ENCODE assay signal across 9 cellular contexts in genomic region chr20:17557675-17558006, GRCh38. TPM values are rescaled to one million over a fixed set of nuclear protein-coding genes. Genes with fewer than 3 reads are reported as not detected.
DNase-seq lines count a peak whose midpoint lies in the region; ATAC-seq and TF ChIP-seq lines count a peak whose summit lies in the region.
"Had no signal": no experiment of that assay in that cellular context is flagged by ENCODE, and none has a peak within 500 bp of the region (broad histone marks: within the 10 kb centered on the region; RNA-seq: fewer than 3 reads in every experiment).

No MANE protein-coding gene starts in this region.

- TF ChIP-seq CTCF in AG10803 (conservative IDR thresholded peaks at IDR 0.05; ENCODE audit: low read length) (no peak), choroid plexus epithelial cell (conservative IDR thresholded peaks at IDR 0.05; ENCODE audit: low read depth, low read length) (no peak)

- ATAC-seq in HG02973 (IDR thresholded peaks at IDR 0.05; ENCODE audit: unreplicated experiment): no peak
- ATAC-seq in HG03175 (IDR thresholded peaks at IDR 0.05; ENCODE audit: unreplicated experiment): no peak
- ATAC-seq in GM21381 (IDR thresholded peaks at IDR 0.05; ENCODE audit: unreplicated experiment): no peak

- peak overlapping the region; percentile 3 for H3K9ac ChIP-seq in muscle layer of colon (ENCODE audit: low read length)

- H3K27me3 ChIP-seq in muscle layer of colon (ENCODE audit: control insufficient read depth in 1 of 2, insufficient read depth in 2 of 2, low read length in 2 of 2): no peaks in the 10 kb centered on the region

- peak overlapping the region; percentile 77 for H3K27ac ChIP-seq in muscle layer of colon (ENCODE audit: low read depth, low read length)

- no peak overlapping the region for H3K4me3 ChIP-seq in AG10803 (ENCODE audit: low read length)
- H3K4me3 ChIP-seq in choroid plexus epithelial cell (ENCODE audit: low read depth, low read length): no peak overlapping the region
- peak overlapping the region in 1 of 2 donors; percentile 15 for H3K4me3 ChIP-seq in muscle layer of colon (ENCODE audit: low read depth in 1 of 2, low read length in 2 of 2)

- no peaks in the 10 kb centered on the region for H3K36me3 ChIP-seq in muscle layer of colon (ENCODE audit: insufficient read depth, low read length)

- no peaks in the 10 kb centered on the region for H3K9me3 ChIP-seq in muscle layer of colon (ENCODE audit: low read length)

- DNase-seq in AG10803 (ENCODE audit: low read depth): peak; percentile 74
- peak; percentile 90 for DNase-seq in LHCN-M2 (ENCODE audit: low read depth)
- DNase-seq in choroid plexus epithelial cell (ENCODE audit: low read depth): peak; percentile 85
- DNase-seq in NCI-H524 (lab: John Stamatoyannopoulos, UW): no peak
- DNase-seq: NCI-H2081 had no signal

- peaks cover 45% of the 10 kb centered on the region for H3K4me1 ChIP-seq in muscle layer of colon (ENCODE audit: insufficient read depth, low read length)

RNA-seq across cellular contexts. Expression of gene DSTN, which starts 12.2 kb away (rescaled TPM):
- 218 and 254 TPM in 2 replicates for total RNA-seq in LHCN-M2 (2014; rRNA removed)
- polyA plus RNA-seq in LHCN-M2 (2012): 559 TPM

RNA-seq across cellular contexts. Expression of gene BFSP1, which starts 26.5 kb away (rescaled TPM):
- 4.7 and 6.6 TPM in 2 replicates for total RNA-seq in LHCN-M2 (2014; rRNA removed)
- polyA plus RNA-seq in LHCN-M2 (2012): 6.4 TPM

Comparison
In these comparisons a context has a peak if more than half of its experiments do, and no peak if none do; other contexts are left out.
1. DNase-seq: peak in AG10803 (single experiment), LHCN-M2 (single experiment) and choroid plexus epithelial cell (single experiment); none in NCI-H524 (0 of 2).